13 cellular contexts compared by ENCODE assay signal in the genomic region with DNA sequence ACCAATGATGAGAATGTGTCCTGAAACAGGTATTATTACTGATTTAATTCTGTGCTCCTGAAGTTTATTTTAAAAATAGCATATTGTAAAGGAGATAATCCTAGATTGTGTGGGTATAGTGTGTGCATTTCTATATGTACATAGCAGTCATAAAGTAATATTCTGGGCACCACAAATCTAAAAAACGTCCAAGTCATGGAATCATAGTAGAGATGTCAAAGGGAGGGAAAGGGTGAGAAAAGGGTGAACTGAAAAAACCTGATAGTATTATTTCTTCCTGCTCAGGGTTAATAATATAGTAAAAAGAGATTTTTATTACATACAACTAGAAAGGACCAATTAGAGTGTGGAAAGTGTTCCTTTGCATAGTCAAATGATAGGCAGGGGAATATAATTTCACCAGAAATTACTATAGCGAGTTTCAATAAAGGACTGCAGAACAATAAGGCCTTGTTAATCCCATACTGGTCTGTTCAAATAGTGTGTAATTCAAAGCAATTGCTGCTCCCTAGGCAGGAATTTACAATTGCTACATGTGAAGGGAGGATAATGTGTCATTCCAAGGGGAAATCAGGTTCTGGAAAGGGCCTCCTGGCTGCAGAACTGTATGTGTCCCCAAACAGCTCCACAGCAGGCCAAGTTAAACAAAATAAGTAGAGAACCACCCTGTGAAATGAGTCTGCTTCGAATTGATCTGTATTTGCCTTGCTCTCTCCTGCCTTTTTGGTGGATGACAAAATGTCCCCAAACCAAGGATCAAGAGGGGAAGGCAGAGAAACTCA. TPM values are rescaled to one million over a fixed set of nuclear protein-coding genes. Genes with fewer than 3 reads are reported as not detected.
DNase-seq lines count a peak whose midpoint lies in the region; ATAC-seq, FAIRE-seq and TF ChIP-seq lines count a peak whose summit lies in the region.
"Had no signal": no experiment of that assay in that cellular context is flagged by ENCODE, and none has a peak within 500 bp of the region (broad histone marks: within the 10 kb centered on the region; RNA-seq: fewer than 3 reads in every experiment).

No MANE protein-coding gene starts in this region.

- no peaks in the 10 kb centered on the region for H4K20me1 ChIP-seq in keratinocyte (ENCODE audit: control insufficient read depth, extremely low read depth, insufficient read depth, low read length)

- POLR2A ChIA-PET in MCF 10A (lab: Yijun Ruan, JAX): interaction anchor here (0.6 to 2.9 kb wide), 5 partner anchors 8 to 494 kb away, joined by 3 to 9 read pairs (median 3); no protein-coding TSS in a partner anchor
- POLR2A ChIA-PET in CD8-positive, alpha-beta T cell (lab: Charles Lee): no interaction called here

- H3K4me1 Mint-ChIP-seq in MCF 10A (ENCODE audit: insufficient read depth, unreplicated experiment): peaks cover 21% of the 10 kb centered on the region
- H3K4me1 Mint-ChIP-seq in CD8-positive, alpha-beta T cell (ENCODE audit: low read depth): no peaks in the 10 kb centered on the region
- H3K4me1 Mint-ChIP-seq: activated naive CD4-positive, alpha-beta T cell treated with anti-CD3 and anti-CD28 coated beads, Interleukin-2, amount 50 U/mL, for 24 hours had no signal

- H3K27me3 Mint-ChIP-seq in MCF 10A (ENCODE audit: insufficient read depth, unreplicated experiment): no peaks in the 10 kb centered on the region
- no peaks in the 10 kb centered on the region for H3K27me3 Mint-ChIP-seq in CD8-positive, alpha-beta T cell (ENCODE audit: low read depth)
- H3K27me3 Mint-ChIP-seq: activated naive CD4-positive, alpha-beta T cell treated with anti-CD3 and anti-CD28 coated beads, Interleukin-2, amount 50 U/mL, for 24 hours had no signal

- no peak overlapping the region for H3K4me3 Mint-ChIP-seq in MCF 10A (ENCODE audit: unreplicated experiment)
- H3K4me3 Mint-ChIP-seq in CD8-positive, alpha-beta T cell: no peak overlapping the region
- H3K4me3 Mint-ChIP-seq: activated naive CD4-positive, alpha-beta T cell treated with anti-CD3 and anti-CD28 coated beads, Interleukin-2, amount 50 U/mL, for 24 hours; T-helper 1 cell treated with Interleukin-12 subunit alpha and Interleukin-12 subunit beta and Interleukin-4 antibody, amounts not matched to agents 30 μg/mL and 1 μg/mL, for 36 hours had no signal

- peak overlapping the region; percentile 42 for H3K27ac Mint-ChIP-seq in MCF 10A (ENCODE audit: low read depth, unreplicated experiment)
- H3K27ac Mint-ChIP-seq in CD8-positive, alpha-beta T cell: no peak overlapping the region
- H3K27ac Mint-ChIP-seq: activated naive CD4-positive, alpha-beta T cell treated with anti-CD3 and anti-CD28 coated beads, Interleukin-2, amount 50 U/mL, for 24 hours; T-helper 1 cell treated with Interleukin-12 subunit alpha and Interleukin-12 subunit beta and Interleukin-4 antibody, amounts not matched to agents 30 μg/mL and 1 μg/mL, for 36 hours had no signal

- H3K27ac ChIP-seq in keratinocyte (ENCODE audit: control insufficient read depth, insufficient read depth, low read length): peak overlapping the region; percentile 89
- peak overlapping the region; percentile 55 for H3K27ac ChIP-seq in subcutaneous abdominal adipose tissue (ENCODE audit: low read depth, low read length)
- H3K27ac ChIP-seq in CD8-positive, alpha-beta T cell (ENCODE audit: low read depth, low read length): no peak overlapping the region

- DNase-seq in NCI-H1092 (lab: John Stamatoyannopoulos, UW) (peak; percentile 29), MCF 10A (ENCODE audit: unreplicated experiment) (no peak), keratinocyte (ENCODE audit: low read depth, low spot score) (no peak), 8988T (no peak), HPDE6-E6E7 (ENCODE audit: extremely low spot score) (no peak)
- no peak for DNase-seq in CD8-positive, alpha-beta T cell
- DNase-seq: islet precursor cell, Karpas-422 had no signal

- CTCF ChIA-PET in MCF 10A (lab: Yijun Ruan, JAX): interaction anchor here (0.6 to 4.1 kb wide), 5 partner anchors 11 to 366 kb away, joined by 3 to 26 read pairs (median 3); no protein-coding TSS in a partner anchor
- CTCF ChIA-PET in CD8-positive, alpha-beta T cell (lab: Charles Lee): interaction anchor here (0.7 to 1.9 kb wide), 3 partner anchors 8 to 11 kb away, joined by 3 to 6 read pairs (median 4); no protein-coding TSS in a partner anchor

- no peak for ATAC-seq in GM21526 (IDR thresholded peaks at IDR 0.05; ENCODE audit: low FRiP score, unreplicated experiment)
- no peak for ATAC-seq in CD8-positive, alpha-beta T cell
- ATAC-seq: HCT116 had no signal

- no peaks in the 10 kb centered on the region for H3K9me1 ChIP-seq in keratinocyte (ENCODE audit: control insufficient read depth, extremely low read depth, insufficient read depth, low read length)

- peaks cover 6% of the 10 kb centered on the region for H3K36me3 Mint-ChIP-seq in MCF 10A (ENCODE audit: insufficient read depth, unreplicated experiment)
- H3K36me3 Mint-ChIP-seq in CD8-positive, alpha-beta T cell: no peaks in the 10 kb centered on the region
- H3K36me3 Mint-ChIP-seq: activated naive CD4-positive, alpha-beta T cell treated with anti-CD3 and anti-CD28 coated beads, Interleukin-2, amount 50 U/mL, for 24 hours had no signal

- H3K4me1 ChIP-seq in keratinocyte (ENCODE audit: control insufficient read depth, extremely low read depth, insufficient read depth, low read length) (peaks cover 34% of the 10 kb centered on the region), subcutaneous abdominal adipose tissue (ENCODE audit: control insufficient read depth in 5 of 5, insufficient read depth in 5 of 5, low read length in 5 of 5) (peaks cover 8 to 31% (median 28%) of the 10 kb centered on the region in 5 donors)
- H3K4me1 ChIP-seq in CD8-positive, alpha-beta T cell (ENCODE audit: insufficient read depth, low read length): no peaks in the 10 kb centered on the region

- H3K9me3 ChIP-seq in keratinocyte (ENCODE audit: control insufficient read depth, low read depth, low read length) (no peaks in the 10 kb centered on the region), subcutaneous abdominal adipose tissue (ENCODE audit: control insufficient read depth in 5 of 5, low read length in 5 of 5) (no peaks in the 10 kb centered on the region)
- H3K9me3 ChIP-seq in CD8-positive, alpha-beta T cell (ENCODE audit: low read length): no peaks in the 10 kb centered on the region

- H3K27me3 ChIP-seq in keratinocyte (ENCODE audit: control insufficient read depth, extremely low read depth, insufficient read depth, low read length): no peaks in the 10 kb centered on the region
- H3K27me3 ChIP-seq in subcutaneous abdominal adipose tissue (ENCODE audit: control insufficient read depth in 5 of 5, insufficient read depth in 4 of 5, low read length in 5 of 5): no peaks in the 10 kb centered on the region
- H3K27me3 ChIP-seq in CD8-positive, alpha-beta T cell (ENCODE audit: insufficient read depth, low read length): no peaks in the 10 kb centered on the region

- peak overlapping the region; percentile 50 for H3K4me2 ChIP-seq in keratinocyte (ENCODE audit: control insufficient read depth, extremely low read depth, insufficient read depth, low read depth, low read length)

- dilution Hi-C loops in keratinocyte (cut with MboI; ENCODE audit: extremely low pct_ligation_motif_present, low sequenced_read_pairs): no loop called here

- peak overlapping the region; percentile 3 for H2AFZ ChIP-seq in keratinocyte (ENCODE audit: control insufficient read depth, low read length)

- no peaks in the 10 kb centered on the region for H3K9me3 Mint-ChIP-seq in MCF 10A (ENCODE audit: unreplicated experiment)
- H3K9me3 Mint-ChIP-seq in CD8-positive, alpha-beta T cell: no peaks in the 10 kb centered on the region
- H3K9me3 Mint-ChIP-seq: activated naive CD4-positive, alpha-beta T cell treated with anti-CD3 and anti-CD28 coated beads, Interleukin-2, amount 50 U/mL, for 24 hours; T-helper 1 cell treated with Interleukin-12 subunit alpha and Interleukin-12 subunit beta and Interleukin-4 antibody, amounts not matched to agents 30 μg/mL and 1 μg/mL, for 36 hours had no signal

- no peak for TF ChIP-seq CTCF in MCF 10A (IDR thresholded peaks at IDR 0.05; ENCODE audit: unreplicated experiment)
- TF ChIP-seq CTCF in keratinocyte (optimal IDR thresholded peaks at IDR 0.05 in 1 of 3, IDR thresholded peaks at IDR 0.05 in 1 of 3, conservative IDR thresholded peaks at IDR 0.05 in 1 of 3; ENCODE audit: extremely low read depth in 1 of 3, insufficient read depth in 2 of 3, low read length in 3 of 3): no peak
- no peak for TF ChIP-seq CTCF in CD8-positive, alpha-beta T cell (IDR thresholded peaks at IDR 0.05)

- FAIRE-seq in keratinocyte (lab: Jason Lieb, UNC): no peak

- no peaks in the 10 kb centered on the region for H3K79me2 ChIP-seq in keratinocyte (ENCODE audit: control insufficient read depth, insufficient read depth, low read length)

- H3K9ac ChIP-seq in keratinocyte (ENCODE audit: control insufficient read depth, extremely low read depth, insufficient read depth, low read length) (peak overlapping the region; percentile 57), subcutaneous abdominal adipose tissue (ENCODE audit: low read length in 5 of 5) (peak overlapping the region in 1 of 5 donors; percentile 41)

- H3K4me3 ChIP-seq in keratinocyte (ENCODE audit: control insufficient read depth in 2 of 3, extremely low read depth in 1 of 3, insufficient read depth in 2 of 3, low read depth in 1 of 3, low read length in 3 of 3) (no peak overlapping the region), subcutaneous abdominal adipose tissue (ENCODE audit: low read depth in 1 of 5, low read length in 5 of 5) (no peak overlapping the region)
- H3K4me3 ChIP-seq in CD8-positive, alpha-beta T cell (ENCODE audit: low read depth, low read length): no peak overlapping the region

- no peaks in the 10 kb centered on the region for H3K36me3 ChIP-seq in keratinocyte (ENCODE audit: control insufficient read depth in 2 of 2, extremely low read depth in 1 of 2, insufficient read depth in 2 of 2, low read length in 2 of 2)
- H3K36me3 ChIP-seq in subcutaneous abdominal adipose tissue (ENCODE audit: control insufficient read depth in 5 of 5, insufficient read depth in 5 of 5, low read length in 5 of 5): no peaks in the 10 kb centered on the region
- no peaks in the 10 kb centered on the region for H3K36me3 ChIP-seq in CD8-positive, alpha-beta T cell (ENCODE audit: insufficient read depth, low read length)

- BruUV-seq in MCF 10A (replicated peaks; lab: Mats Ljungman, UMichigan): no TSS peak

- intact Hi-C loops in MCF 10A (cut with micrococcal nuclease): no loop called here
- intact Hi-C loops in CD8-positive, alpha-beta T cell (cut with DNase I, micrococcal nuclease): no loop called here

RNA-seq across cellular contexts. Expression of gene KMT2E, which starts 42.5 kb away (rescaled TPM):
- total RNA-seq in MCF 10A (2022): 49.7 and 53.1 TPM in 2 replicates
- polyA plus RNA-seq in keratinocyte: 3.5 to 12.9 TPM (median 7.9 TPM) in 3 replicates
- polyA plus RNA-seq in keratinocyte (2011; ENCODE audit: low read depth): 78.4 TPM
- 7.6 and 7.7 TPM in 2 replicates for polyA plus RNA-seq in keratinocyte (2011; cell fraction: cytosol; rRNA removed)
- polyA plus RNA-seq in keratinocyte (2011; cell fraction: nucleus; rRNA removed): 31.9 and 35.6 TPM in 2 replicates
- 21.5 and 27.1 TPM in 2 replicates for polyA plus RNA-seq in keratinocyte (2012; ENCODE audit: low replicate concordance)
- 36.9 to 48.3 TPM (median 41.4 TPM) in 3 replicates for polyA minus RNA-seq in keratinocyte
- polyA minus RNA-seq in keratinocyte (2011; cell fraction: cytosol; rRNA and poly(A)+ RNA removed): 10.4 TPM
- polyA minus RNA-seq in keratinocyte (2011; cell fraction: nucleus; rRNA and poly(A)+ RNA removed): 39.3 and 68.7 TPM in 2 replicates
- 100 to 1,000 TPM; 320 TPM for total RNA-seq in CD8-positive, alpha-beta T cell
